Comparison of ENCODE assay signal across 8 cellular contexts in genomic region chr20:35226126-35226774, GRCh38. TPM values are rescaled to one million over a fixed set of nuclear protein-coding genes. Genes with fewer than 3 reads are reported as not detected.
A peak's percentile ranks its signal among the peaks of the same experiment; 100 is the strongest.
DNase-seq lines count a peak whose midpoint lies in the region; ATAC-seq, FAIRE-seq and TF ChIP-seq lines count a peak whose summit lies in the region.

Gene MMP24 (plus strand): TSS chr20:35226690. CDS start chr20:35226739, 49 bp downstream.

- H3K27ac ChIP-seq in keratinocyte (ENCODE audit: control insufficient read depth, insufficient read depth, low read length): no peak within 1 kb of the TSS
- H3K27ac ChIP-seq in thoracic aorta: no peak within 1 kb of the TSS

- peaks cover 13% of the 10 kb centered on the region for H3K36me3 Mint-ChIP-seq in activated naive CD4-positive, alpha-beta T cell treated with anti-CD3 and anti-CD28 coated beads for 36 hours (ENCODE audit: low read depth)
- peaks cover 12% of the 10 kb centered on the region for H3K36me3 Mint-ChIP-seq in activated T-helper 1 cell treated with anti-CD3 and anti-CD28 coated beads, Interleukin-12 subunit alpha, Interleukin-12 subunit beta, Interleukin-2, Interleukin-4 antibody, amounts not matched to agents 30 ng/mL and 10 ng/mL and 1 ng/mL, durations not matched to agents 14 hours and 24 hours and 36 hours (ENCODE audit: low read depth)

- H4K20me1 ChIP-seq in keratinocyte (ENCODE audit: control insufficient read depth, extremely low read depth, insufficient read depth, low read length): no peaks in the 10 kb centered on the region

- H3K4me1 Mint-ChIP-seq in activated naive CD4-positive, alpha-beta T cell treated with anti-CD3 and anti-CD28 coated beads for 36 hours (ENCODE audit: low read depth): peaks cover 7% of the 10 kb centered on the region
- peaks cover 8% of the 10 kb centered on the region for H3K4me1 Mint-ChIP-seq in activated T-helper 1 cell treated with anti-CD3 and anti-CD28 coated beads, Interleukin-12 subunit alpha, Interleukin-12 subunit beta, Interleukin-2, Interleukin-4 antibody, amounts not matched to agents 30 ng/mL and 10 ng/mL and 1 ng/mL, durations not matched to agents 14 hours and 24 hours and 36 hours (ENCODE audit: low read depth)

- H3K4me1 ChIP-seq in keratinocyte (ENCODE audit: control insufficient read depth, extremely low read depth, insufficient read depth, low read length) (no peaks in the 10 kb centered on the region), thoracic aorta (ENCODE audit: control insufficient read depth in 1 of 2, low read depth in 2 of 2) (peaks cover 0 to 11% of the 10 kb centered on the region in 2 donors)

- no peaks in the 10 kb centered on the region for H3K79me2 ChIP-seq in keratinocyte (ENCODE audit: control insufficient read depth, insufficient read depth, low read length)

- H3K9me1 ChIP-seq in keratinocyte (ENCODE audit: control insufficient read depth, extremely low read depth, insufficient read depth, low read length): no peaks in the 10 kb centered on the region

- H3K4me3 ChIP-seq in keratinocyte (ENCODE audit: control insufficient read depth in 2 of 3, extremely low read depth in 1 of 3, insufficient read depth in 2 of 3, low read depth in 1 of 3, low read length in 3 of 3): no peak within 1 kb of the TSS
- H3K4me3 ChIP-seq in thoracic aorta: peak within 1 kb of the TSS; percentile 58

- CTCF ChIA-PET in activated naive CD4-positive, alpha-beta T cell treated with anti-CD3 and anti-CD28 coated beads for 36 hours (lab: Charles Lee): no interaction called here

- no peak for FAIRE-seq in keratinocyte (lab: Jason Lieb, UNC)

- no peaks in the 10 kb centered on the region for H3K9me3 ChIP-seq in keratinocyte (ENCODE audit: control insufficient read depth, low read depth, low read length)
- H3K9me3 ChIP-seq in thoracic aorta: no peaks in the 10 kb centered on the region

- H3K36me3 ChIP-seq in keratinocyte (ENCODE audit: control insufficient read depth in 2 of 2, extremely low read depth in 1 of 2, insufficient read depth in 2 of 2, low read length in 2 of 2) (no peaks in the 10 kb centered on the region), thoracic aorta (no peaks in the 10 kb centered on the region)

- no peaks in the 10 kb centered on the region for H3K9me3 Mint-ChIP-seq in activated naive CD4-positive, alpha-beta T cell treated with anti-CD3 and anti-CD28 coated beads for 36 hours
- H3K9me3 Mint-ChIP-seq in activated T-helper 1 cell treated with anti-CD3 and anti-CD28 coated beads, Interleukin-12 subunit alpha, Interleukin-12 subunit beta, Interleukin-2, Interleukin-4 antibody, amounts not matched to agents 30 ng/mL and 10 ng/mL and 1 ng/mL, durations not matched to agents 14 hours and 24 hours and 36 hours: no peaks in the 10 kb centered on the region

- no peak within 1 kb of the TSS for H3K9ac ChIP-seq in keratinocyte (ENCODE audit: control insufficient read depth, extremely low read depth, insufficient read depth, low read length)

- peak within 1 kb of the TSS; percentile 59 for H3K4me3 Mint-ChIP-seq in activated naive CD4-positive, alpha-beta T cell treated with anti-CD3 and anti-CD28 coated beads for 36 hours
- H3K4me3 Mint-ChIP-seq in activated T-helper 1 cell treated with anti-CD3 and anti-CD28 coated beads, Interleukin-12 subunit alpha, Interleukin-12 subunit beta, Interleukin-2, Interleukin-4 antibody, amounts not matched to agents 30 ng/mL and 10 ng/mL and 1 ng/mL, durations not matched to agents 14 hours and 24 hours and 36 hours: peak within 1 kb of the TSS; percentile 71

- ATAC-seq in thoracic aorta (ENCODE audit: insufficient number of reproducible peaks, low FRiP score, low read depth): no peak
- no peak for ATAC-seq in HG03565 (IDR thresholded peaks at IDR 0.05; ENCODE audit: unreplicated experiment)
- ATAC-seq in HG02970 (IDR thresholded peaks at IDR 0.05; ENCODE audit: low FRiP score, unreplicated experiment): no peak

- dilution Hi-C loops in keratinocyte (cut with MboI; ENCODE audit: extremely low pct_ligation_motif_present, low sequenced_read_pairs): no loop called here

- DNase-seq in activated naive CD4-positive, alpha-beta T cell treated with anti-CD3 and anti-CD28 coated beads for 36 hours: no peak
- no peak for DNase-seq in activated naive CD4-positive, alpha-beta T cell (lab: John Stamatoyannopoulos, UW)
- no peak for DNase-seq in activated T-helper 1 cell treated with anti-CD3 and anti-CD28 coated beads, Interleukin-12 subunit alpha, Interleukin-12 subunit beta, Interleukin-2, Interleukin-4 antibody, amounts not matched to agents 30 ng/mL and 10 ng/mL and 1 ng/mL, durations not matched to agents 14 hours and 24 hours and 36 hours (ENCODE audit: low spot score)
- DNase-seq in keratinocyte (ENCODE audit: low read depth, low spot score) (no peak), thoracic aorta (ENCODE audit: low spot score) (no peak), epidermal melanocyte (ENCODE audit: insufficient read length, low spot score) (no peak)

- TF ChIP-seq CTCF in keratinocyte (optimal IDR thresholded peaks at IDR 0.05 in 1 of 3, IDR thresholded peaks at IDR 0.05 in 1 of 3, conservative IDR thresholded peaks at IDR 0.05 in 1 of 3; ENCODE audit: extremely low read depth in 1 of 3, insufficient read depth in 2 of 3, low read length in 3 of 3): no peak
- TF ChIP-seq CTCF in thoracic aorta (IDR thresholded peaks at IDR 0.05): no peak

- H3K27me3 ChIP-seq in keratinocyte (ENCODE audit: control insufficient read depth, extremely low read depth, insufficient read depth, low read length) (peaks cover 30% of the 10 kb centered on the region), thoracic aorta (replicated peaks; ENCODE audit: insufficient read depth) (no peaks in the 10 kb centered on the region)

- peak within 1 kb of the TSS; percentile 13 for H3K4me2 ChIP-seq in keratinocyte (ENCODE audit: control insufficient read depth, extremely low read depth, insufficient read depth, low read depth, low read length)

- intact Hi-C loops in activated naive CD4-positive, alpha-beta T cell treated with anti-CD3 and anti-CD28 coated beads for 36 hours (cut with micrococcal nuclease): no loop called here
- intact Hi-C loops in activated T-helper 1 cell treated with anti-CD3 and anti-CD28 coated beads, Interleukin-12 subunit alpha, Interleukin-12 subunit beta, Interleukin-2, Interleukin-4 antibody, amounts not matched to agents 30 ng/mL and 10 ng/mL and 1 ng/mL, durations not matched to agents 14 hours and 24 hours and 36 hours (cut with micrococcal nuclease): no loop called here

- H2AFZ ChIP-seq in keratinocyte (ENCODE audit: control insufficient read depth, low read length): no peak within 1 kb of the TSS

- peaks cover 21% of the 10 kb centered on the region for H3K27me3 Mint-ChIP-seq in activated naive CD4-positive, alpha-beta T cell treated with anti-CD3 and anti-CD28 coated beads for 36 hours (ENCODE audit: low read depth)
- H3K27me3 Mint-ChIP-seq in activated T-helper 1 cell treated with anti-CD3 and anti-CD28 coated beads, Interleukin-12 subunit alpha, Interleukin-12 subunit beta, Interleukin-2, Interleukin-4 antibody, amounts not matched to agents 30 ng/mL and 10 ng/mL and 1 ng/mL, durations not matched to agents 14 hours and 24 hours and 36 hours (ENCODE audit: insufficient read depth): peaks cover 41% of the 10 kb centered on the region

- H3K27ac Mint-ChIP-seq in activated naive CD4-positive, alpha-beta T cell treated with anti-CD3 and anti-CD28 coated beads for 36 hours: no peak within 1 kb of the TSS
- no peak within 1 kb of the TSS for H3K27ac Mint-ChIP-seq in activated T-helper 1 cell treated with anti-CD3 and anti-CD28 coated beads, Interleukin-12 subunit alpha, Interleukin-12 subunit beta, Interleukin-2, Interleukin-4 antibody, amounts not matched to agents 30 ng/mL and 10 ng/mL and 1 ng/mL, durations not matched to agents 14 hours and 24 hours and 36 hours

RNA-seq across cellular contexts. Expression of gene MMP24, which starts in this region (rescaled TPM):
- total RNA-seq in activated naive CD4-positive, alpha-beta T cell treated with anti-CD3 and anti-CD28 coated beads for 36 hours: not detected
- total RNA-seq in activated T-helper 1 cell treated with anti-CD3 and anti-CD28 coated beads, Interleukin-12 subunit alpha, Interleukin-12 subunit beta, Interleukin-2, Interleukin-4 antibody, amounts not matched to agents 30 ng/mL and 10 ng/mL and 1 ng/mL, durations not matched to agents 14 hours and 24 hours and 36 hours: 0.05 TPM in 1 of 2 replicates, not detected in the other
- 0.01 TPM in 2 of 3 replicates, not detected in the other for polyA plus RNA-seq in keratinocyte
- polyA plus RNA-seq in keratinocyte (2011; ENCODE audit: low read depth): not detected
- 0.04 TPM in 1 of 2 replicates, not detected in the other for polyA plus RNA-seq in keratinocyte (2011; cell fraction: cytosol; rRNA removed)
- 0.04 TPM in 1 of 2 replicates, not detected in the other for polyA plus RNA-seq in keratinocyte (2011; cell fraction: nucleus; rRNA removed)
- polyA plus RNA-seq in keratinocyte (2012; ENCODE audit: low replicate concordance): 0.13 and 0.35 TPM in 2 replicates
- 0.10 TPM in 1 of 3 replicates, not detected in the others for polyA minus RNA-seq in keratinocyte
- polyA minus RNA-seq in keratinocyte (2011; cell fraction: cytosol; rRNA and poly(A)+ RNA removed): not detected
- polyA minus RNA-seq in keratinocyte (2011; cell fraction: nucleus; rRNA and poly(A)+ RNA removed): not detected in 2 replicates
- under 1 TPM; 0.27 to 0.71 TPM for total RNA-seq in thoracic aorta
